In genomic region chr17:82107341-82107860, GRCh38 we compare ENCODE assay signal across 1 cellular context.
TF ChIP-seq lines count a peak whose summit lies in the region.

No MANE protein-coding gene starts in this region.

TF ChIP-seq in H1, 55 proteins besides CTCF, POLR2A, EP300 and RAD21:
- TF ChIP-seq SIN3A (conservative IDR thresholded peaks at IDR 0.05 in 1 of 2, IDR thresholded peaks at IDR 0.05 in 1 of 2; ENCODE audit: low read depth in 1 of 2, low read length in 2 of 2) (0 out of 4 replicates have a peak, but pooled peaks of 1 of the 2 experiments have one; percentile 21), EZH2 (IDR thresholded peaks at IDR 0.05; ENCODE audit: low read depth, low read length, severe bottlenecking) (no peak), POLR2AphosphoS5 (IDR thresholded peaks at IDR 0.05; ENCODE audit: low read depth, low read length) (0 out of 2 replicates have a peak, but pooled peaks have one; percentile 17), RFX5 (IDR thresholded peaks at IDR 0.05; ENCODE audit: borderline replicate concordance, low read depth, low read length) (no peak), SRF (IDR thresholded peaks at IDR 0.05; ENCODE audit: low read depth, low read length) (no peak), GABPA (IDR thresholded peaks at IDR 0.05; ENCODE audit: borderline replicate concordance, insufficient read depth, low read length) (0 out of 2 replicates have a peak, but pooled peaks have one; percentile 31), CHD2 (IDR thresholded peaks at IDR 0.05; ENCODE audit: low read length) (no peak)
- TF ChIP-seq, protein P1, sequence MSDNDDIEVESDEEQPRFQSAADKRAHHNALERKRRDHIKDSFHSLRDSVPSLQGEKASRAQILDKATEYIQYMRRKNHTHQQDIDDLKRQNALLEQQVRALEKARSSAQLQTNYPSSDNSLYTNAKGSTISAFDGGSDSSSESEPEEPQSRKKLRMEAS (IDR thresholded peaks at IDR 0.05) = peak; percentile 68
